In the genomic region with DNA sequence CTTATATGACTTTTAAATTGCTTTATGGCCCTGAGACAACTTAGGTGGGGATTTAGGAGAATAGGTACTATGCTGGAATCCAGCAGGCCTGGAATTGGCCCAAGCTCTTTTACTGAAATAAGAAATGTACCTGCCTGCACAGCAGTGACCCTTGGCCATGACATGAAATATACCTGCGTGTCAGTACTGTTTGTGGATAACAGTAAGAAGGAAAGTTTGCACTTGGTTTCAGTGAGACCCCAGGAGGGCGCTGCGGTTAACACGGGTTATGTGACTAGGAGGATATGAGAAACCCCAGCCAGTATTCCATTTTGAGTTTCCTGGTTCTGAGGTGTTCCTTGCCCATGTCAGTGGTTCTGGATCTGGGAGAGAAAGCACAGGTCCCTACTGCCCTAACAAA, we compare ENCODE assay signal across 1 cellular context.
TF ChIP-seq lines count a peak whose summit lies in the region.

No MANE protein-coding gene starts in this region.

TF ChIP-seq in HepG2, 621 proteins besides CTCF, POLR2A, EP300 and RAD21 (continued from another document):
- no peak for TF ChIP-seq CEBPZ (IDR thresholded peaks at IDR 0.05; ENCODE audit: low read length)
